Comparison of ENCODE assay signal across 9 cellular contexts in the genomic region with DNA sequence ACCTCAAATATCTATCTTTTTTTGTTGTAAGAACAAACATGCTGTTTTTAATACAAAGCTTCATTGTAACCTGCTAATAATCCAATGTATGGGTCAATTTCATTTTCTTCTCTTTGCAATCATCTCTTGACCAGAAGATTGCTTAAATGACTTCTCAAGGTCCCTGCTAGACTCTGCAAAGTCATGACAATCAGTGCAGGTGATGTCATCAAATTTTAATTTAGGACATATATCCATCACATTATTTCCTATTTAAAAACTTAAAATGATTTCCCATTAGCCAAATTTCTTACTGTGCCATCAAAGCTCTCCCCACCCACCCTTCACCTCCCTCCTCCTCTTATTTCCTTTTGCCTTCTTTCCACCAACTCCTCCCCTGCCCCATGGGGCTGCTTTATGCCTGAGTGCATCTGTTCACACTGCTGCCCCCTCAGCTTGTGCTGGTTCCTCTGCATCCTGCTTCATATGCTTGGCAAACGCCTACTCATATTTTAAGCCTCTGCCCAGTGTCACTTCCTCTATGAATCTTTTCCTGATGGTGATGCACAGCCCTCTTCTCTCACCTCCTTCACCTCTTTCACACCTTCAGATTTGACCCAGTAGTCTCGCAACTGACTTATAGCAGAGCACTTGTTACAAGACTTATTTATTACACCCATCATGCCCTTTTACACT. TPM values are rescaled to one million over a fixed set of nuclear protein-coding genes. Genes with fewer than 3 reads are reported as not detected.
A peak's percentile ranks its signal among the peaks of the same experiment; 100 is the strongest.
DNase-seq lines count a peak whose midpoint lies in the region; ATAC-seq, FAIRE-seq and TF ChIP-seq lines count a peak whose summit lies in the region.
"Had no signal": no experiment of that assay in that cellular context is flagged by ENCODE, and none has a peak within 500 bp of the region (broad histone marks: within the 10 kb centered on the region; RNA-seq: fewer than 3 reads in every experiment).

No MANE protein-coding gene starts in this region.

- no peaks in the 10 kb centered on the region for H3K36me3 ChIP-seq in bronchial epithelial cell (ENCODE audit: control insufficient read depth, insufficient read depth, low read length)

- peaks cover 1% of the 10 kb centered on the region for H3K27me3 ChIP-seq in bronchial epithelial cell (ENCODE audit: control insufficient read depth, insufficient read depth, low read length)

- TF ChIP-seq CTCF in GM12864 (IDR thresholded peaks at IDR 0.05; ENCODE audit: low read depth, low read length, missing control alignments), result no peak
- no peak for TF ChIP-seq CTCF in bronchial epithelial cell (IDR thresholded peaks at IDR 0.05; ENCODE audit: insufficient read depth, low read length, severe bottlenecking)

- no peak for FAIRE-seq in bronchial epithelial cell (lab: Jason Lieb, UNC)
- FAIRE-seq: astrocyte had no signal

- peak; percentile 53 for ATAC-seq in GM19467 (IDR thresholded peaks at IDR 0.05; ENCODE audit: unreplicated experiment)
- ATAC-seq in HG03571 (IDR thresholded peaks at IDR 0.05; ENCODE audit: unreplicated experiment), result peak; percentile 56
- ATAC-seq in SK-N-SH treated with all-trans-retinoic acid at 6 μM for 48 hours, result no peak

- H3K4me3 ChIP-seq in GM12864 (ENCODE audit: low read depth, low read length) (no peak overlapping the region), bronchial epithelial cell (ENCODE audit: low read depth, low read length) (no peak overlapping the region)

- peak; percentile 71 for DNase-seq in GM12864 (ENCODE audit: low read depth)
- DNase-seq in bronchial epithelial cell (ENCODE audit: low read depth), result peak; percentile 8
- DNase-seq in NCI-H1417 (lab: John Stamatoyannopoulos, UW), result no peak
- no peak for DNase-seq in NCI-H1694 treated with DMSO at 0.1 percent for 48 hours (lab: John Stamatoyannopoulos, UW)
- DNase-seq in activated CD4-positive, CD25-positive, alpha-beta regulatory T cell treated with anti-CD3 and anti-CD28 coated beads, Interleukin-2, amount 50 U/mL, for 72 hours, result no peak

TF ChIP-seq in SK-N-SH treated with all-trans-retinoic acid at 6 μM for 48 hours, 23 proteins besides CTCF, POLR2A, EP300 and RAD21:
- TF ChIP-seq TOX (CRISPR knock-in tag; IDR thresholded peaks at IDR 0.05; ENCODE audit: borderline replicate concordance), result no peak
- TF ChIP-seq ZNF8 (CRISPR knock-in tag; IDR thresholded peaks at IDR 0.05), result no peak
- TF ChIP-seq GLIS3 (CRISPR knock-in tag; IDR thresholded peaks at IDR 0.05), result no peak
- TF ChIP-seq ISL1 (CRISPR knock-in tag; IDR thresholded peaks at IDR 0.05), result no peak
- TF ChIP-seq ZNF565 (CRISPR knock-in tag; conservative IDR thresholded peaks at IDR 0.05; ENCODE audit: low read depth), result no peak
- TF ChIP-seq, protein P1, sequence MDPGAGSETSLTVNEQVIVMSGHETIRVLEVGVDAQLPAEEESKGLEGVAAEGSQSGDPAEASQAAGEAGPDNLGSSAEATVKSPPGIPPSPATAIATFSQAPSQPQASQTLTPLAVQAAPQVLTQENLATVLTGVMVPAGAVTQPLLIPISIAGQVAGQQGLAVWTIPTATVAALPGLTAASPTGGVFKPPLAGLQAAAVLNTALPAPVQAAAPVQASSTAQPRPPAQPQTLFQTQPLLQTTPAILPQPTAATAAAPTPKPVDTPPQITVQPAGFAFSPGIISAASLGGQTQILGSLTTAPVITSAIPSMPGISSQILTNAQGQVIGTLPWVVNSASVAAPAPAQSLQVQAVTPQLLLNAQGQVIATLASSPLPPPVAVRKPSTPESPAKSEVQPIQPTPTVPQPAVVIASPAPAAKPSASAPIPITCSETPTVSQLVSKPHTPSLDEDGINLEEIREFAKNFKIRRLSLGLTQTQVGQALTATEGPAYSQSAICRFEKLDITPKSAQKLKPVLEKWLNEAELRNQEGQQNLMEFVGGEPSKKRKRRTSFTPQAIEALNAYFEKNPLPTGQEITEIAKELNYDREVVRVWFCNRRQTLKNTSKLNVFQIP (CRISPR knock-in tag; IDR thresholded peaks at IDR 0.05; ENCODE audit: borderline replicate concordance, low read depth), result no peak
- no peak for TF ChIP-seq ARNTL (CRISPR knock-in tag; IDR thresholded peaks at IDR 0.05; ENCODE audit: borderline replicate concordance, low read depth)
- no peak for TF ChIP-seq TCF4 (CRISPR knock-in tag; IDR thresholded peaks at IDR 0.05; ENCODE audit: borderline replicate concordance)
- no peak for TF ChIP-seq ZFP30 (CRISPR knock-in tag; IDR thresholded peaks at IDR 0.05)
- no peak for TF ChIP-seq ESRRG (CRISPR knock-in tag; IDR thresholded peaks at IDR 0.05)
- TF ChIP-seq, protein P2, sequence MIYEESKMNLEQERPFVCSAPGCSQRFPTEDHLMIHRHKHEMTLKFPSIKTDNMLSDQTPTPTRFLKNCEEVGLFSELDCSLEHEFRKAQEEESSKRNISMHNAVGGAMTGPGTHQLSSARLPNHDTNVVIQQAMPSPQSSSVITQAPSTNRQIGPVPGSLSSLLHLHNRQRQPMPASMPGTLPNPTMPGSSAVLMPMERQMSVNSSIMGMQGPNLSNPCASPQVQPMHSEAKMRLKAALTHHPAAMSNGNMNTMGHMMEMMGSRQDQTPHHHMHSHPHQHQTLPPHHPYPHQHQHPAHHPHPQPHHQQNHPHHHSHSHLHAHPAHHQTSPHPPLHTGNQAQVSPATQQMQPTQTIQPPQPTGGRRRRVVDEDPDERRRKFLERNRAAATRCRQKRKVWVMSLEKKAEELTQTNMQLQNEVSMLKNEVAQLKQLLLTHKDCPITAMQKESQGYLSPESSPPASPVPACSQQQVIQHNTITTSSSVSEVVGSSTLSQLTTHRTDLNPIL (CRISPR knock-in tag; IDR thresholded peaks at IDR 0.05; ENCODE audit: low read depth), result no peak
- TF ChIP-seq, protein P3, sequence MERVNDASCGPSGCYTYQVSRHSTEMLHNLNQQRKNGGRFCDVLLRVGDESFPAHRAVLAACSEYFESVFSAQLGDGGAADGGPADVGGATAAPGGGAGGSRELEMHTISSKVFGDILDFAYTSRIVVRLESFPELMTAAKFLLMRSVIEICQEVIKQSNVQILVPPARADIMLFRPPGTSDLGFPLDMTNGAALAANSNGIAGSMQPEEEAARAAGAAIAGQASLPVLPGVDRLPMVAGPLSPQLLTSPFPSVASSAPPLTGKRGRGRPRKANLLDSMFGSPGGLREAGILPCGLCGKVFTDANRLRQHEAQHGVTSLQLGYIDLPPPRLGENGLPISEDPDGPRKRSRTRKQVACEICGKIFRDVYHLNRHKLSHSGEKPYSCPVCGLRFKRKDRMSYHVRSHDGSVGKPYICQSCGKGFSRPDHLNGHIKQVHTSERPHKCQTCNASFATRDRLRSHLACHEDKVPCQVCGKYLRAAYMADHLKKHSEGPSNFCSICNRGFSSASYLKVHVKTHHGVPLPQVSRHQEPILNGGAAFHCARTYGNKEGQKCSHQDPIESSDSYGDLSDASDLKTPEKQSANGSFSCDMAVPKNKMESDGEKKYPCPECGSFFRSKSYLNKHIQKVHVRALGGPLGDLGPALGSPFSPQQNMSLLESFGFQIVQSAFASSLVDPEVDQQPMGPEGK (CRISPR knock-in tag; IDR thresholded peaks at IDR 0.05; ENCODE audit: borderline replicate concordance), result no peak
- no peak for TF ChIP-seq ZC3H10 (CRISPR knock-in tag; IDR thresholded peaks at IDR 0.05)

RNA-seq across cellular contexts. Expression of a gene that starts 20.3 kb away (rescaled TPM):
- under 0.01 TPM in 1 of 2 replicates, not detected in the other for total RNA-seq in bronchial epithelial cell
- total RNA-seq: astrocyte had no signal

Comparison
In these comparisons a context has a peak if more than half of its experiments do, and no peak if none do; other contexts are left out.
1. DNase-seq: peak in GM12864 (single experiment) and bronchial epithelial cell (single experiment); none in NCI-H1417 (0 of 3), NCI-H1694 treated with DMSO at 0.1 percent for 48 hours (single experiment) and activated CD4-positive, CD25-positive, alpha-beta regulatory T cell treated with anti-CD3 and anti-CD28 coated beads, Interleukin-2, amount 50 U/mL, for 72 hours (single experiment).